9 cellular contexts compared by ENCODE assay signal in the genomic region with DNA sequence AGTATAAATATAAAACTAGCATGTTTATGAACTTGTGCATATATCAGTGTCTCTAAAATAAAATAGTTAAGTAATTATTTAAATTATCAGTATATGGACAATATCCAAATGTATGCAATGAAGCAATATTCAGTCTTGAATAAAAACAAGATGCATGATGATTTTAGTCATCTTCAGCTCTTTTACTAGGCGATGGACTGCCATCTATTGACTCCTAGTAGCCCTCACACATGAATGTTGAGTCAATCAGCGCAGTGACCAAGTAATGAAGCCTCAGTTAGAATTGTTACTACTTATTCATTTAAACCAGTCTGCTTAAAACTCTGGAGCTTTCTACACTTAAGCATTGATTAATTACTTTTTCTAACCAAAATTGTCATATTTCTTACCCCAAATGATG.
A peak's percentile ranks its signal among the peaks of the same experiment; 100 is the strongest.
DNase-seq lines count a peak whose midpoint lies in the region; ATAC-seq, FAIRE-seq and TF ChIP-seq lines count a peak whose summit lies in the region.
"Had no signal": no experiment of that assay in that cellular context is flagged by ENCODE, and none has a peak within 500 bp of the region (broad histone marks: within the 10 kb centered on the region; RNA-seq: fewer than 3 reads in every experiment).

No MANE protein-coding gene starts in this region.

- H3K79me2 ChIP-seq in DND-41 (ENCODE audit: insufficient read depth, low read length) (no peaks in the 10 kb centered on the region), keratinocyte (ENCODE audit: control insufficient read depth, insufficient read depth, low read length) (no peaks in the 10 kb centered on the region)

- H3K9me1 ChIP-seq in keratinocyte (ENCODE audit: control insufficient read depth, extremely low read depth, insufficient read depth, low read length), result no peaks in the 10 kb centered on the region

- H3K4me1 Mint-ChIP-seq in CD4-positive, alpha-beta T cell (ENCODE audit: low read depth), result peaks cover 2% of the 10 kb centered on the region

- no peak overlapping the region for H3K4me3 Mint-ChIP-seq in CD4-positive, alpha-beta T cell

- CTCF ChIA-PET in CD4-positive, alpha-beta T cell (lab: Charles Lee), result interaction anchor here (0.5 to 2.5 kb wide), 7 partner anchors 10 to 456 kb away, joined by 3 to 12 read pairs (median 3); partner anchors contain the start of gene ZCCHC7

- DNase-seq in DND-41, result no peak
- DNase-seq in H4 (ENCODE audit: low spot score), result peak; percentile 16
- peak; percentile 21 for DNase-seq in RCC 7860 (ENCODE audit: low spot score)
- DNase-seq in keratinocyte (ENCODE audit: low read depth, low spot score), result no peak
- no peak for DNase-seq in CD4-positive, alpha-beta T cell

- no peaks in the 10 kb centered on the region for H4K20me1 ChIP-seq in DND-41 (ENCODE audit: insufficient read depth, low read length)
- H4K20me1 ChIP-seq in keratinocyte (ENCODE audit: control insufficient read depth, extremely low read depth, insufficient read depth, low read length), result no peaks in the 10 kb centered on the region

- ATAC-seq in DND-41 (ENCODE audit: insufficient read depth, low read depth), result no peak
- ATAC-seq in HG03520 (IDR thresholded peaks at IDR 0.05; ENCODE audit: unreplicated experiment), result no peak
- ATAC-seq in GM18858 (IDR thresholded peaks at IDR 0.05; ENCODE audit: unreplicated experiment), result no peak
- no peak for ATAC-seq in CD4-positive, alpha-beta T cell (ENCODE audit: poor library complexity)
- ATAC-seq in HG03045 (IDR thresholded peaks at IDR 0.05; ENCODE audit: unreplicated experiment), result no peak

- H3K9me3 Mint-ChIP-seq in CD4-positive, alpha-beta T cell, result no peaks in the 10 kb centered on the region

- intact Hi-C loops in CD4-positive, alpha-beta T cell (cut with DNase I, micrococcal nuclease), result loop anchor here (1.0 to 5.0 kb wide), 4 partner anchors 332 to 457 kb away; no protein-coding TSS in a partner anchor

- no peak for FAIRE-seq in RCC 7860 (lab: Jason Lieb, UNC)
- FAIRE-seq in keratinocyte (lab: Jason Lieb, UNC), result peak; percentile 32

- H3K27me3 ChIP-seq in DND-41 (ENCODE audit: insufficient read depth, low read length, poor library complexity) (no peaks in the 10 kb centered on the region), keratinocyte (ENCODE audit: control insufficient read depth, extremely low read depth, insufficient read depth, low read length) (no peaks in the 10 kb centered on the region)
- no peaks in the 10 kb centered on the region for H3K27me3 ChIP-seq in CD4-positive, alpha-beta T cell (ENCODE audit: control insufficient read depth, insufficient read depth, low read length)

- H3K27ac Mint-ChIP-seq in CD4-positive, alpha-beta T cell, result no peak overlapping the region

- H2AFZ ChIP-seq in DND-41 (ENCODE audit: low read depth, low read length) (no peak overlapping the region), keratinocyte (ENCODE audit: control insufficient read depth, low read length) (no peak overlapping the region)

- H3K36me3 ChIP-seq in DND-41 (ENCODE audit: insufficient read depth, low read length), result no peaks in the 10 kb centered on the region
- H3K36me3 ChIP-seq in keratinocyte (ENCODE audit: control insufficient read depth in 2 of 2, extremely low read depth in 1 of 2, insufficient read depth in 2 of 2, low read length in 2 of 2), result no peaks in the 10 kb centered on the region

- POLR2A ChIA-PET in CD4-positive, alpha-beta T cell (lab: Charles Lee), result interaction anchor here (0.5 to 2.5 kb wide), 3 partner anchors 13 to 250 kb away, joined by 3 to 7 read pairs (median 3); partner anchors contain the start of gene ZCCHC7

- H3K27ac ChIP-seq in DND-41 (ENCODE audit: low read length), result no peak overlapping the region
- H3K27ac ChIP-seq in keratinocyte (ENCODE audit: control insufficient read depth, insufficient read depth, low read length), result no peak overlapping the region
- H3K27ac ChIP-seq in CD4-positive, alpha-beta T cell (ENCODE audit: low read depth, low read length), result no peak overlapping the region
- H3K27ac ChIP-seq: SK-N-MC had no signal

- H3K4me3 ChIP-seq in DND-41 (ENCODE audit: low read depth in 1 of 2, low read length in 2 of 2) (no peak overlapping the region), keratinocyte (ENCODE audit: control insufficient read depth in 2 of 3, extremely low read depth in 1 of 3, insufficient read depth in 2 of 3, low read depth in 1 of 3, low read length in 3 of 3) (no peak overlapping the region)
- H3K4me3 ChIP-seq: SK-N-MC had no signal

- H3K27me3 Mint-ChIP-seq in CD4-positive, alpha-beta T cell, result no peaks in the 10 kb centered on the region

- no peaks in the 10 kb centered on the region for H3K9me3 ChIP-seq in DND-41 (ENCODE audit: insufficient read depth, low read length, severe bottlenecking)
- no peaks in the 10 kb centered on the region for H3K9me3 ChIP-seq in keratinocyte (ENCODE audit: control insufficient read depth, low read depth, low read length)
- no peaks in the 10 kb centered on the region for H3K9me3 ChIP-seq in CD4-positive, alpha-beta T cell (ENCODE audit: control insufficient read depth, low read length)

- H3K4me1 ChIP-seq in DND-41 (ENCODE audit: insufficient read depth, low read length) (no peaks in the 10 kb centered on the region), keratinocyte (ENCODE audit: control insufficient read depth, extremely low read depth, insufficient read depth, low read length) (no peaks in the 10 kb centered on the region)

- H3K4me2 ChIP-seq in DND-41 (ENCODE audit: insufficient read depth, low read length) (no peak overlapping the region), keratinocyte (ENCODE audit: control insufficient read depth, extremely low read depth, insufficient read depth, low read depth, low read length) (no peak overlapping the region)

- H3K36me3 Mint-ChIP-seq in CD4-positive, alpha-beta T cell (ENCODE audit: low read depth), result peaks cover 20% of the 10 kb centered on the region

- dilution Hi-C loops in keratinocyte (cut with MboI; ENCODE audit: extremely low pct_ligation_motif_present, low sequenced_read_pairs), result no loop called here

- H3K9ac ChIP-seq in DND-41 (ENCODE audit: low read depth, low read length), result no peak overlapping the region
- H3K9ac ChIP-seq in keratinocyte (ENCODE audit: control insufficient read depth, extremely low read depth, insufficient read depth, low read length), result no peak overlapping the region

- TF ChIP-seq CTCF in DND-41 (IDR thresholded peaks at IDR 0.05; ENCODE audit: borderline replicate concordance, extremely low read depth, low read length, poor library complexity, severe bottlenecking), result peak; percentile 57
- peak in 1 of 3 experiments; percentile 33 for TF ChIP-seq CTCF in keratinocyte (optimal IDR thresholded peaks at IDR 0.05 in 1 of 3, IDR thresholded peaks at IDR 0.05 in 1 of 3, conservative IDR thresholded peaks at IDR 0.05 in 1 of 3; ENCODE audit: extremely low read depth in 1 of 3, insufficient read depth in 2 of 3, low read length in 3 of 3)
- TF ChIP-seq CTCF in CD4-positive, alpha-beta T cell (IDR thresholded peaks at IDR 0.05), result no peak

Comparison
In these comparisons a context has a peak if more than half of its experiments do, and no peak if none do; other contexts are left out.
1. DNase-seq: peak in H4 (single experiment) and RCC 7860 (single experiment); none in DND-41 (single experiment), keratinocyte (single experiment) and CD4-positive, alpha-beta T cell (0 of 10).